In the genomic region with DNA sequence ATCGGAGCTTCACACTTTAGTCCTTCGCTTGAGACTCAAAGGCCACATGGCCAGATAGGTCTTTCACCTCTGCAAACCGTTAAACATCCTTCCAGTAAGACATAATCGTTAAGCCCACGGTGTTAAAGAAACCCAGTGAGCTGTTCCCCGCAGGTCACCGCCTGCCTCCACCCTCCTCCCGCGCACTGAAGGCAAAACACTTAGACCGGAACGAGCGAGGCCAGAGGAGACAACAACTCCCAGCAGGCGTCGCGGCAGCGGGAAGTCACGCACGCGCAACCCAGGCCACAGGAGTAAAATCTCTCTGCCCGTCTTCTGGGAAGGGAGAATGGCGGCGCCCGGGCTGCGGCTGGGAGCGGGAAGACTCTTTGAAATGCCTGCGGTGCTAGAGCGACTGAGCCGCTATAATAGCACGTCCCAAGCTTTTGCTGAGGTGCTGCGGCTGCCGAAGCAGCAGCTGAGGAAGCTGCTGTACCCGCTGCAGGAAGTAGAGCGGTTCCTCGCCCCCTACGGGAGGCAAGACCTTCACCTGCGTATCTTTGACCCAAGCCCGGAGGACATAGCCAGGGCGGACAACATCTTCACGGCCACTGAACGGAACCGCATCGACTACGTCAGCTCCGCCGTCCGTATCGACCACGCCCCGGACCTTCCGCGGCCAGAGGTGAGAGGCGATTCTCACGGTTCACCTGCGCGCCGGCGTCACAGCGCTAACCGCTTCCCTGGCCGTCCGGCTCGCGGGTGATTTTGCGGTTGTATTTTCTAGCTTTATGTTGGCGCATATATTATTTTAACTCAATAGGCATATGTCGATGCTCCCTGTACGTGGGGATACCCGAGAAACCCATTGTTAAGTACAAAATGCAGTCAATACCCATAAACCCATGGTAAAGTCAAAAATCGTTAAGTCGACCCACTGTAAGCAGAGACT, we compare ENCODE assay signal across 8 cellular contexts. TPM values are rescaled to one million over a fixed set of nuclear protein-coding genes. Genes with fewer than 3 reads are reported as not detected.
DNase-seq lines count a peak whose midpoint lies in the region; TF ChIP-seq lines count a peak whose summit lies in the region.

A gene (plus strand): TSS at position 313 of the 931 bp plus-strand sequence. CDS start 16 bp downstream, at position 329.

- peak; percentile 72 for DNase-seq in GM04504 (ENCODE audit: low read depth)
- DNase-seq in HFFc6, result peak; percentile 78
- DNase-seq in NB4 (ENCODE audit: low read depth), result peak; percentile 93
- DNase-seq in SK-N-MC (ENCODE audit: low read depth, low spot score), result peak; percentile 44
- DNase-seq in activated naive CD4-positive, alpha-beta T cell treated with anti-CD3 and anti-CD28 coated beads, Interleukin-2, amount 50 U/mL, for 16 hours, result peak; percentile 86
- peak; percentile 88 for DNase-seq in globus pallidus (ENCODE audit: low spot score)
- peak; percentile 48 to 94 (median 85) for DNase-seq in nucleus accumbens (lab: John Stamatoyannopoulos, UW)
- peak; percentile 95 for DNase-seq in suprapubic skin (ENCODE audit: low spot score in 2 of 2)

- H3K4me1 Mint-ChIP-seq in HFFc6 (ENCODE audit: low read depth), result peaks cover 30% of the 10 kb centered on the region

- TF ChIP-seq POLR2A in NB4 (IDR thresholded peaks at IDR 0.05; ENCODE audit: extremely low read depth, insufficient read length) (peak; percentile 80), suprapubic skin (IDR thresholded peaks at IDR 0.05) (peak; percentile 61 to 89)

- H3K36me3 ChIP-seq in SK-N-MC (ENCODE audit: insufficient read depth, low read length), result no peaks in the 10 kb centered on the region; the same call in 1 of the 2 replicates
- H3K36me3 ChIP-seq in suprapubic skin, result no peaks in the 10 kb centered on the region

- H3K9ac ChIP-seq in SK-N-MC (ENCODE audit: insufficient read length), result peak within 1 kb of the TSS; percentile 88

- TF ChIP-seq EP300 in suprapubic skin (IDR thresholded peaks at IDR 0.05), result no peak

- H3K27me3 Mint-ChIP-seq in HFFc6 (ENCODE audit: insufficient read depth), result no peaks in the 10 kb centered on the region; the same call in 1 of the 2 replicates

- H3K27ac ChIP-seq in SK-N-MC (peak within 1 kb of the TSS; percentile 64; the same call in 1 of the 2 replicates), suprapubic skin (peak within 1 kb of the TSS; percentile 95)

- peak within 1 kb of the TSS; percentile 92 for H3K27ac Mint-ChIP-seq in HFFc6

- peak within 1 kb of the TSS; percentile 91 for H3K4me3 Mint-ChIP-seq in HFFc6

- no peaks in the 10 kb centered on the region for H3K9me3 ChIP-seq in SK-N-MC (ENCODE audit: low read depth, low read length)
- no peaks in the 10 kb centered on the region for H3K9me3 ChIP-seq in suprapubic skin

- TF ChIP-seq CTCF in HFFc6 (IDR thresholded peaks at IDR 0.05) (peak; percentile 27; the same call in 1 of the 2 replicates), NB4 (IDR thresholded peaks at IDR 0.05; ENCODE audit: low read depth, low read length) (no peak), suprapubic skin (IDR thresholded peaks at IDR 0.05) (peak in 1 of 2 donors; percentile 25)

- peaks cover 5% of the 10 kb centered on the region; the same call in 1 of the 2 replicates for H3K36me3 Mint-ChIP-seq in HFFc6 (ENCODE audit: low read depth)

- no peaks in the 10 kb centered on the region for H3K9me3 Mint-ChIP-seq in HFFc6

- WGBS in suprapubic skin, result 2% methylated on average over 49 of the region's 70 CpGs

- H3K27me3 ChIP-seq in suprapubic skin, result no peaks in the 10 kb centered on the region

- H3K4me3 ChIP-seq in NB4 (ENCODE audit: low read depth, low read length) (peak within 1 kb of the TSS; percentile 85), SK-N-MC (peak within 1 kb of the TSS; percentile 94), suprapubic skin (peak within 1 kb of the TSS; percentile 85)

- peaks cover 18% of the 10 kb centered on the region for H3K4me1 ChIP-seq in suprapubic skin

RNA-seq across cellular contexts. Expression of the gene that starts here (rescaled TPM):
- total RNA-seq in HFFc6 (2021; fragmentation: NEBNext Ultra II Directional; extraction: Animal tissue kit (Norgen Biotek cat#: 25700)), result 10 to 100 TPM; 12.3 to 16.8 (median 14.8) TPM
- total RNA-seq in suprapubic skin, result 10 to 100 TPM; 25.2 to 31.7 (median 29.2) TPM

Comparison
In these comparisons a context has a peak if more than half of its experiments do, and no peak if none do; other contexts are left out.
1. Peak in every context shown above with its lines: DNase-seq, H3K4me3 ChIP-seq and H3K27ac ChIP-seq.
2. DNase-seq: peak in every context shown above with its lines; median percentile 95 in suprapubic skin; 93 in NB4; 88 in globus pallidus; 86 in activated naive CD4-positive, alpha-beta T cell treated with anti-CD3 and anti-CD28 coated beads, Interleukin-2, amount 50 U/mL, for 16 hours; 85 in nucleus accumbens; 78 in HFFc6; 72 in GM04504; 44 in SK-N-MC.